In genomic region chr20:62796699-62797491, GRCh38 we compare ENCODE assay signal across 8 cellular contexts. TPM values are rescaled to one million over a fixed set of nuclear protein-coding genes. Genes with fewer than 3 reads are reported as not detected.
DNase-seq lines count a peak whose midpoint lies in the region; ATAC-seq, FAIRE-seq and TF ChIP-seq lines count a peak whose summit lies in the region.

No MANE protein-coding gene starts in this region.

- ATAC-seq in T-helper 17 cell (no peak), psoas muscle (peak in 2 of 4 donors; percentile 1 to 15), GM19328 (IDR thresholded peaks at IDR 0.05; ENCODE audit: unreplicated experiment) (no peak)

- H3K4me1 ChIP-seq in psoas muscle = peaks cover 25% of the 10 kb centered on the region

- intact Hi-C loops in psoas muscle (cut with DNase I) = no loop called here

- peak overlapping the region; percentile 62 for H3K27ac Mint-ChIP-seq in T-helper 17 cell

- peaks cover 0 to 37% of the 10 kb centered on the region in 2 donors for H3K36me3 ChIP-seq in psoas muscle (ENCODE audit: insufficient read depth in 1 of 2, low read depth in 1 of 2)

- no peaks in the 10 kb centered on the region for H3K27me3 ChIP-seq in psoas muscle (ENCODE audit: insufficient read depth in 3 of 3, low read length in 2 of 3)

- peaks cover 4% of the 10 kb centered on the region for H3K36me3 Mint-ChIP-seq in T-helper 17 cell (ENCODE audit: low read depth)

- WGBS in psoas muscle, 3 donors = 14 to 42% (median 42%) methylated on average over 18 to 52 of the region's 53 CpGs

- DNase-seq in GM12864 (ENCODE audit: low read depth) = no peak
- no peak for DNase-seq in T-helper 17 cell
- DNase-seq in foreskin fibroblast = no peak
- no peak for DNase-seq in psoas muscle
- DNase-seq in stimulated activated CD4-positive, alpha-beta T cell treated with anti-CD3 and anti-CD28 coated beads, Interleukin-2, amount 100 ng/mL, for 48 hours = no peak
- DNase-seq in stimulated activated CD4-positive, alpha-beta T cell treated with anti-CD3 and anti-CD28 coated beads, Interleukin-4, amount 100 ng/mL, for 1 hour = no peak
- DNase-seq in GM19239 (ENCODE audit: insufficient read length, low spot score) = no peak

- no peak for FAIRE-seq in GM19239 (lab: Jason Lieb, UNC)

- H3K27me3 Mint-ChIP-seq in T-helper 17 cell = no peaks in the 10 kb centered on the region

- no peaks in the 10 kb centered on the region for H3K9me3 ChIP-seq in T-helper 17 cell (ENCODE audit: control insufficient read depth, low read length, poor library complexity, severe bottlenecking)
- H3K9me3 ChIP-seq in psoas muscle = no peaks in the 10 kb centered on the region

- H3K4me3 ChIP-seq in GM12864 (ENCODE audit: low read depth, low read length) (peak overlapping the region; percentile 66), foreskin fibroblast (ENCODE audit: low read depth in 1 of 2, low read length in 2 of 2) (peak overlapping the region; percentile 56 to 60), psoas muscle (peak overlapping the region; percentile 70)

- no peak for TF ChIP-seq CTCF in GM12864 (IDR thresholded peaks at IDR 0.05; ENCODE audit: low read depth, low read length, missing control alignments)
- TF ChIP-seq CTCF in foreskin fibroblast (IDR thresholded peaks at IDR 0.05; ENCODE audit: low read depth, low read length) = no peak
- TF ChIP-seq CTCF in psoas muscle (IDR thresholded peaks at IDR 0.05) = no peak

- peak overlapping the region; percentile 81 for H3K27ac ChIP-seq in psoas muscle

- peak overlapping the region; percentile 88 for H3K4me3 Mint-ChIP-seq in T-helper 17 cell

- peaks cover 32% of the 10 kb centered on the region for H3K4me1 Mint-ChIP-seq in T-helper 17 cell

RNA-seq across cellular contexts. Expression of gene MRGBP, which starts 0.6 kb away (rescaled TPM):
- total RNA-seq in T-helper 17 cell (1 to 10 TPM; 6.5 to 6.8 TPM), psoas muscle (1 to 10 TPM; 5.1 to 7.2 (median 5.7) TPM)
- polyA plus RNA-seq in psoas muscle = 10 to 100 TPM in 1 of 3 donors, 1 to 10 TPM in 2; 6.5 to 11.4 (median 7.8) TPM

RNA-seq across cellular contexts. Expression of gene OGFR, which starts 7.7 kb away (rescaled TPM):
- 10 to 100 TPM; 39.4 to 41.3 TPM for total RNA-seq in T-helper 17 cell
- total RNA-seq in psoas muscle = 10 to 100 TPM; 17.3 to 20.9 (median 19.4) TPM
- polyA plus RNA-seq in psoas muscle = 10 to 100 TPM; 11.6 to 21.6 (median 15.5) TPM

RNA-seq across cellular contexts. Expression of gene COL9A3, which starts 20.0 kb away (rescaled TPM):
- total RNA-seq in T-helper 17 cell = not detected
- under 1 TPM in 3 of 4 donors, not detected in 1; 0.27 to 0.67 (median 0.40) TPM for total RNA-seq in psoas muscle
- under 1 TPM; 0.51 to 0.86 (median 0.67) TPM for polyA plus RNA-seq in psoas muscle
